In genomic region chr20:48019496-48019895, GRCh38 we compare ENCODE assay signal across 17 cellular contexts.
DNase-seq lines count a peak whose midpoint lies in the region; ATAC-seq and TF ChIP-seq lines count a peak whose summit lies in the region.
"Had no signal": no experiment of that assay in that cellular context is flagged by ENCODE, and none has a peak within 500 bp of the region (broad histone marks: within the 10 kb centered on the region; RNA-seq: fewer than 3 reads in every experiment).

No MANE protein-coding gene starts in this region.

- H3K36me3 Mint-ChIP-seq in neural progenitor cell = no peaks in the 10 kb centered on the region
- H3K36me3 Mint-ChIP-seq: CD4-positive, CD25-positive, alpha-beta regulatory T cell had no signal

- H3K4me2 ChIP-seq in neural progenitor cell = no peak overlapping the region

- TF ChIP-seq CTCF in left ventricle myocardium inferior (IDR thresholded peaks at IDR 0.05; ENCODE audit: borderline replicate concordance) (no peak), neural progenitor cell (IDR thresholded peaks at IDR 0.05) (no peak)

- H3K4me3 Mint-ChIP-seq in neural progenitor cell = no peak overlapping the region
- H3K4me3 Mint-ChIP-seq: CD4-positive, CD25-positive, alpha-beta regulatory T cell; H9 had no signal

- H3K36me3 ChIP-seq in left ventricle myocardium inferior = no peaks in the 10 kb centered on the region
- no peaks in the 10 kb centered on the region for H3K36me3 ChIP-seq in neural progenitor cell
- H3K36me3 ChIP-seq: BE2C had no signal

- no peak for ATAC-seq in left cardiac atrium
- ATAC-seq in GM21619 (IDR thresholded peaks at IDR 0.05; ENCODE audit: unreplicated experiment) = no peak

- H3K27me3 ChIP-seq in left ventricle myocardium inferior (ENCODE audit: low read depth) (peaks cover 61% of the 10 kb centered on the region), neural progenitor cell (no peaks in the 10 kb centered on the region)
- H3K27me3 ChIP-seq: BE2C had no signal

- peak overlapping the region; percentile 25 for H3K27ac Mint-ChIP-seq in neural progenitor cell
- H3K27ac Mint-ChIP-seq: CD4-positive, CD25-positive, alpha-beta regulatory T cell; H9 had no signal

- H3K79me2 ChIP-seq in neural progenitor cell (ENCODE audit: low read depth) = no peaks in the 10 kb centered on the region

- DNase-seq in left ventricle myocardium inferior = no peak
- DNase-seq in left cardiac atrium = no peak
- peak; percentile 87 for DNase-seq in RPMI7951 (ENCODE audit: low read depth)
- no peak for DNase-seq in neural progenitor cell (ENCODE audit: low spot score)
- no peak for DNase-seq in NCI-H510A treated with DMSO at 0.1 percent for 48 hours (lab: John Stamatoyannopoulos, UW)
- no peak for DNase-seq in iPS-NIHi11 (ENCODE audit: low spot score)
- no peak for DNase-seq in germinal center (ENCODE audit: low spot score)
- DNase-seq: 8988T; BE2C; Calu3; CD4-positive, CD25-positive, alpha-beta regulatory T cell; H9; NCI-H1694 treated with DMSO at 0.1 percent for 48 hours; NCI-H774; RPMI8226; SHP77 treated with DMSO at 0.1 percent for 48 hours had no signal

- intact Hi-C loops in left ventricle myocardium inferior (cut with micrococcal nuclease) (no loop called here), left cardiac atrium (cut with DNase I) (no loop called here)

- H2AFZ ChIP-seq in neural progenitor cell (replicated peaks) = no peak overlapping the region

- no peak overlapping the region for H3K4me3 ChIP-seq in left ventricle myocardium inferior
- no peak overlapping the region for H3K4me3 ChIP-seq in neural progenitor cell

- no peaks in the 10 kb centered on the region for H4K20me1 ChIP-seq in neural progenitor cell (ENCODE audit: low read depth)

- no peak overlapping the region for H3K9ac ChIP-seq in neural progenitor cell

- peaks cover 12% of the 10 kb centered on the region for H3K9me3 ChIP-seq in left ventricle myocardium inferior (replicated peaks)
- H3K9me3 ChIP-seq in neural progenitor cell (ENCODE audit: low read depth) = no peaks in the 10 kb centered on the region
- H3K9me3 ChIP-seq: BE2C had no signal

- peaks cover 16% of the 10 kb centered on the region for H3K9me3 Mint-ChIP-seq in neural progenitor cell

- peaks cover 17% of the 10 kb centered on the region for H3K4me1 Mint-ChIP-seq in neural progenitor cell
- H3K4me1 Mint-ChIP-seq: CD4-positive, CD25-positive, alpha-beta regulatory T cell had no signal

- peaks cover 6% of the 10 kb centered on the region for H3K27me3 Mint-ChIP-seq in neural progenitor cell (ENCODE audit: insufficient read depth, low read depth)

- H3K27ac ChIP-seq in left ventricle myocardium inferior (replicated peaks) = peak overlapping the region; percentile 54
- H3K27ac ChIP-seq in neural progenitor cell = no peak overlapping the region

- H3K4me1 ChIP-seq in left ventricle myocardium inferior (no peaks in the 10 kb centered on the region), neural progenitor cell (no peaks in the 10 kb centered on the region)

- H3F3A ChIP-seq in neural progenitor cell (ENCODE audit: low read depth) = no peaks in the 10 kb centered on the region
